9 cellular contexts compared by ENCODE assay signal in genomic region chr9:21558627-21559401, GRCh38.
DNase-seq lines count a peak whose midpoint lies in the region; ATAC-seq and TF ChIP-seq lines count a peak whose summit lies in the region.
"Had no signal": no experiment of that assay in that cellular context is flagged by ENCODE, and none has a peak within 500 bp of the region (broad histone marks: within the 10 kb centered on the region; RNA-seq: fewer than 3 reads in every experiment).

No MANE protein-coding gene starts in this region.

- peak overlapping the region; percentile 89 to 94 for H3K4me3 Mint-ChIP-seq in activated T-cell treated with anti-CD3 and anti-CD28 coated beads, Interleukin-2, amount 50 U/mL, for 72 hours

- no peak overlapping the region for H3K9ac ChIP-seq in skeletal muscle tissue (ENCODE audit: low read depth in 1 of 3, low read length in 3 of 3)

- 4% methylated on average over 33 of the region's 40 CpGs for WGBS in hepatocyte (ENCODE audit: low lambda C conversion rate, missing lambda C conversion rate)

- no peaks in the 10 kb centered on the region for H3K9me3 Mint-ChIP-seq in activated T-cell treated with anti-CD3 and anti-CD28 coated beads, Interleukin-2, amount 50 U/mL, for 72 hours

- DNase-seq in NCI-H748 (lab: John Stamatoyannopoulos, UW; ENCODE audit: unreplicated experiment): peak; percentile 49
- DNase-seq in NCI-H748 treated with DMSO at 0.1 percent for 48 hours (lab: John Stamatoyannopoulos, UW): no peak
- no peak for DNase-seq in activated T-cell treated with anti-CD3 and anti-CD28 coated beads, Interleukin-2, amount 50 U/mL, for 72 hours
- DNase-seq in hepatocyte (ENCODE audit: low spot score): no peak
- no peak for DNase-seq in NK-92 treated with Interleukin-12 subunit alpha and Interleukin-12 subunit beta, amount 100 ng/mL, for 24 hours (lab: John Stamatoyannopoulos, UW)

- no peaks in the 10 kb centered on the region for H3K36me3 Mint-ChIP-seq in activated T-cell treated with anti-CD3 and anti-CD28 coated beads, Interleukin-2, amount 50 U/mL, for 72 hours (ENCODE audit: insufficient read depth in 2 of 2)

- H3K4me3 ChIP-seq in hepatocyte (peak overlapping the region; percentile 83), skeletal muscle tissue (ENCODE audit: low read length in 3 of 3) (peak overlapping the region; percentile 43 to 52 (median 50))

- peak overlapping the region; percentile 1 for H3K27ac Mint-ChIP-seq in activated T-cell treated with anti-CD3 and anti-CD28 coated beads, Interleukin-2, amount 50 U/mL, for 72 hours

- no peaks in the 10 kb centered on the region for H4K20me1 ChIP-seq in hepatocyte (ENCODE audit: insufficient read depth, poor library complexity, severe bottlenecking)

- H3K4me1 ChIP-seq in hepatocyte (ENCODE audit: insufficient read depth) (no peaks in the 10 kb centered on the region), skeletal muscle tissue (ENCODE audit: control insufficient read depth in 3 of 3, insufficient read depth in 3 of 3, low read length in 3 of 3) (peaks cover 3 to 14% (median 8%) of the 10 kb centered on the region in 3 donors)

- H3K9me2 ChIP-seq in hepatocyte (replicated peaks; ENCODE audit: insufficient read depth): no peaks in the 10 kb centered on the region

- peak overlapping the region; percentile 89 for H3K4me2 ChIP-seq in hepatocyte

- H3K27me3 Mint-ChIP-seq in activated T-cell treated with anti-CD3 and anti-CD28 coated beads, Interleukin-2, amount 50 U/mL, for 72 hours (ENCODE audit: low read depth): peaks cover 26% of the 10 kb centered on the region

- ATAC-seq in HG02884 (IDR thresholded peaks at IDR 0.05; ENCODE audit: unreplicated experiment): peak; percentile 21
- peak in 1 of 2 donors; percentile 50 for ATAC-seq in activated T-cell treated with anti-CD3 and anti-CD28 coated beads, Interleukin-2, amount 50 U/mL, for 72 hours (replicated peaks in 1 of 2)
- ATAC-seq in GM19467 (IDR thresholded peaks at IDR 0.05; ENCODE audit: unreplicated experiment): no peak

- H3K27me3 ChIP-seq in hepatocyte: peaks cover 13% of the 10 kb centered on the region
- H3K27me3 ChIP-seq in skeletal muscle tissue (ENCODE audit: control insufficient read depth in 3 of 3, insufficient read depth in 3 of 3, low read length in 3 of 3): peaks cover 19 to 37% (median 29%) of the 10 kb centered on the region in 3 donors

- H3K36me3 ChIP-seq in hepatocyte (replicated peaks; ENCODE audit: insufficient read depth, low read depth) (no peaks in the 10 kb centered on the region), skeletal muscle tissue (ENCODE audit: control insufficient read depth in 3 of 3, insufficient read depth in 3 of 3, low read length in 3 of 3) (no peaks in the 10 kb centered on the region)

- peaks cover 37% of the 10 kb centered on the region for H3K79me2 ChIP-seq in hepatocyte

- H3K4me1 Mint-ChIP-seq in activated T-cell treated with anti-CD3 and anti-CD28 coated beads, Interleukin-2, amount 50 U/mL, for 72 hours (ENCODE audit: low read depth): peaks cover 28% of the 10 kb centered on the region

- H3K27ac ChIP-seq in hepatocyte: peak overlapping the region; percentile 80
- H3K27ac ChIP-seq in skeletal muscle tissue (ENCODE audit: low read depth, low read length): no peak overlapping the region
- H3K27ac ChIP-seq: C4-2B had no signal

- H3K9me3 ChIP-seq in hepatocyte (ENCODE audit: low read depth) (no peaks in the 10 kb centered on the region), skeletal muscle tissue (ENCODE audit: control insufficient read depth in 3 of 3, low read length in 3 of 3) (no peaks in the 10 kb centered on the region)

- H2AFZ ChIP-seq in hepatocyte: peak overlapping the region; percentile 85

- no peak for TF ChIP-seq CTCF in hepatocyte (IDR thresholded peaks at IDR 0.05; ENCODE audit: poor library complexity)
